Comparison of ENCODE assay signal across 1 cellular context in genomic region chr16:20901068-20901440, GRCh38.
TF ChIP-seq lines count a peak whose summit lies in the region.

No MANE protein-coding gene starts in this region.

TF ChIP-seq in GM23338, 12 proteins besides CTCF, POLR2A, EP300 and RAD21 (continued from another document):
- TF ChIP-seq ZNF462 (CRISPR knock-in tag; IDR thresholded peaks at IDR 0.05) (no peak), REST (IDR thresholded peaks at IDR 0.05; ENCODE audit: unreplicated experiment) (no peak), EZH2phosphoT487 (IDR thresholded peaks at IDR 0.05; ENCODE audit: unreplicated experiment) (no peak), ZNF331 (CRISPR knock-in tag; IDR thresholded peaks at IDR 0.05; ENCODE audit: low read depth) (no peak), ETS1 (IDR thresholded peaks at IDR 0.05) (no peak), EZH2 (IDR thresholded peaks at IDR 0.05; ENCODE audit: low read depth, unreplicated experiment) (no peak), POLR2AphosphoS5 (IDR thresholded peaks at IDR 0.05; ENCODE audit: low read depth) (no peak)
